In the genomic region with DNA sequence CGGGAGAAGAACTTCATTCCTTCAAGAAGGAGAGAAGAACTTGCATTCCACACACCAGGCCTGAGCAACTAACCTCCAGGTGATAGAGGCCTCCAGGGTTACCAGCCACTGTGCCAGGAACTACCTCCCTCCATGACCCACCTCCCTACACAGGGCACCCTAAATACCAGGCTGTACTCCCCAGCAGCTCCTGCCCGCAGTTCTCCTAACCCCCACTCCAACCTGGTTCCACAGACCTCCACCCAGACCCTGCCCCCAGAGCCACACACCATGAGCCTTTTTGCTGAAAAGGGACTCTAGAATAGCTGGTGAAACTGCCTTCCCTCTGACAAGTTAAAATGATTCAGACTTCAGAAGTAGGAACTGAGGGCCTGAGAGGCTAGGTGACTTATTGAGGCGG, we compare ENCODE assay signal across 30 cellular contexts. TPM values are rescaled to one million over a fixed set of nuclear protein-coding genes. Genes with fewer than 3 reads are reported as not detected.
DNase-seq lines count a peak whose midpoint lies in the region; TF ChIP-seq lines count a peak whose summit lies in the region.
"Had no signal": no experiment of that assay in that cellular context is flagged by ENCODE, and none has a peak within 500 bp of the region (broad histone marks: within the 10 kb centered on the region; RNA-seq: fewer than 3 reads in every experiment).

No MANE protein-coding gene starts in this region.

- H3K4me3 ChIP-seq in WERI-Rb-1 (ENCODE audit: low read depth, low read length), result no peak overlapping the region
- H3K4me3 ChIP-seq in adrenal gland, result no peak overlapping the region
- H3K4me3 ChIP-seq: BLaER1 treated with 17β-estradiol and CSF1 and Interleukin-3, amounts not matched to agents 10 nM and 100 nM; coronary artery; HAP-1; heart left ventricle; Peyer's patch; transverse colon had no signal

- H3K27ac Mint-ChIP-seq in endothelial cell (ENCODE audit: unreplicated experiment) (peak overlapping the region; percentile 99), nephron progenitor cell (peak overlapping the region; percentile 97)
- H3K27ac Mint-ChIP-seq: activated T-helper 2 cell treated with anti-CD3 and anti-CD28 coated beads, Interferon-gamma antibody, Interleukin-2, Interleukin-4, amounts not matched to agents 10 μg/mL and 5 μg/mL and 100 μg/mL, durations not matched to agents 14 hours and 24 hours and 36 hours; T-helper 2 cell treated with Interferon-gamma antibody and Interleukin-4, amounts not matched to agents 5 μg/mL and 100 μg/mL, for 36 hours had no signal

- TF ChIP-seq CTCF in WERI-Rb-1 (IDR thresholded peaks at IDR 0.05; ENCODE audit: low read depth, low read length), result no peak
- TF ChIP-seq CTCF in endothelial cell (IDR thresholded peaks at IDR 0.05; ENCODE audit: unreplicated experiment), result no peak
- TF ChIP-seq CTCF in nephron progenitor cell (IDR thresholded peaks at IDR 0.05), result no peak
- TF ChIP-seq CTCF in adrenal gland (IDR thresholded peaks at IDR 0.05), result no peak

- peaks cover 8% of the 10 kb centered on the region for H3K36me3 ChIP-seq in WERI-Rb-1
- no peaks in the 10 kb centered on the region for H3K36me3 ChIP-seq in adrenal gland (replicated peaks in 1 of 2)
- H3K36me3 ChIP-seq: BLaER1 treated with 17β-estradiol and CSF1 and Interleukin-3, amounts not matched to agents 10 nM and 100 nM; heart left ventricle; Peyer's patch; transverse colon had no signal

- H3K27me3 Mint-ChIP-seq in endothelial cell (ENCODE audit: unreplicated experiment) (peaks cover 10% of the 10 kb centered on the region), nephron progenitor cell (ENCODE audit: low read depth, poor library complexity) (peaks cover 10% of the 10 kb centered on the region)

- H3K9me3 ChIP-seq in WERI-Rb-1 (ENCODE audit: severe bottlenecking) (no peaks in the 10 kb centered on the region), adrenal gland (replicated peaks in 1 of 3) (no peaks in the 10 kb centered on the region)
- H3K9me3 ChIP-seq: BLaER1 treated with 17β-estradiol and CSF1 and Interleukin-3, amounts not matched to agents 10 nM and 100 nM; HAP-1; heart left ventricle; Peyer's patch; transverse colon had no signal

- no peaks in the 10 kb centered on the region for H3K27me3 ChIP-seq in WERI-Rb-1 (ENCODE audit: insufficient read depth, low read depth, severe bottlenecking)
- H3K27me3 ChIP-seq in adrenal gland, result no peaks in the 10 kb centered on the region
- H3K27me3 ChIP-seq: Peyer's patch had no signal

- no peak for DNase-seq in WERI-Rb-1
- DNase-seq in endothelial cell (ENCODE audit: low spot score), result no peak
- no peak for DNase-seq in nephron progenitor cell
- no peak for DNase-seq in AG08396 (ENCODE audit: low spot score)
- no peak for DNase-seq in adrenal gland
- DNase-seq in NCI-H510A (lab: John Stamatoyannopoulos, UW), result no peak
- DNase-seq: activated CD4-positive, alpha-beta T cell treated with anti-CD3 and anti-CD28 coated beads for 4 hours; activated naive CD4-positive, alpha-beta T cell treated with anti-CD3 and anti-CD28 coated beads, Interleukin-2, amount 50 U/mL, for 16 hours; activated T-cell treated with anti-CD3 and anti-CD28 coated beads for 4 hours; amniotic stem cell; DMS53; heart left ventricle; Kasumi-1; NCI-H1436; NCI-H2081 treated with DMSO at 0.1 percent for 48 hours; NCI-H226; NCI-H748 treated with DMSO at 0.1 percent for 48 hours; nucleus accumbens; SHP77 treated with DMSO at 0.1 percent for 48 hours; stimulated activated CD4-positive, alpha-beta T cell treated with anti-CD3 and anti-CD28 coated beads, Interleukin-4, amount 100 ng/mL, for 4 hours; transverse colon had no signal

- no peak for TF ChIP-seq POLR2A in adrenal gland (IDR thresholded peaks at IDR 0.05)

- intact Hi-C loops in adrenal gland (cut with DNase I), result no loop called here

- H3K36me3 Mint-ChIP-seq in endothelial cell (ENCODE audit: low read depth, unreplicated experiment), result peaks cover 52% of the 10 kb centered on the region
- H3K36me3 Mint-ChIP-seq in nephron progenitor cell (ENCODE audit: low read depth), result peaks cover 44% of the 10 kb centered on the region

- H3K4me3 Mint-ChIP-seq in endothelial cell (ENCODE audit: unreplicated experiment), result peak overlapping the region; percentile 52
- peak overlapping the region; percentile 70 for H3K4me3 Mint-ChIP-seq in nephron progenitor cell
- H3K4me3 Mint-ChIP-seq: T-helper 2 cell treated with Interferon-gamma antibody and Interleukin-4, amounts not matched to agents 5 μg/mL and 100 μg/mL, for 36 hours had no signal

- H3K4me1 ChIP-seq in adrenal gland (replicated peaks in 1 of 2), result no peaks in the 10 kb centered on the region
- H3K4me1 ChIP-seq: Peyer's patch, transverse colon had no signal

- H3K27ac ChIP-seq in WERI-Rb-1 (peak overlapping the region; percentile 77), temporal lobe (ENCODE audit: low read depth, low read length) (peak overlapping the region; percentile 66), adrenal gland (no peak overlapping the region)
- H3K27ac ChIP-seq: BLaER1 treated with 17β-estradiol and CSF1 and Interleukin-3, amounts not matched to agents 10 nM and 100 nM; coronary artery; heart left ventricle; Peyer's patch; transverse colon had no signal

- H3K9me3 Mint-ChIP-seq in endothelial cell (ENCODE audit: unreplicated experiment) (no peaks in the 10 kb centered on the region), nephron progenitor cell (no peaks in the 10 kb centered on the region)
- H3K9me3 Mint-ChIP-seq: activated T-helper 2 cell treated with anti-CD3 and anti-CD28 coated beads, Interferon-gamma antibody, Interleukin-2, Interleukin-4, amounts not matched to agents 10 μg/mL and 5 μg/mL and 100 μg/mL, durations not matched to agents 14 hours and 24 hours and 36 hours; T-helper 2 cell treated with Interferon-gamma antibody and Interleukin-4, amounts not matched to agents 5 μg/mL and 100 μg/mL, for 36 hours had no signal

- WGBS in adrenal gland, 4 donors, result 92 to 100% (median 99%) methylated on average over 3 of the region's 3 CpGs

- H3K4me1 Mint-ChIP-seq in endothelial cell (ENCODE audit: unreplicated experiment) (peaks cover 87% of the 10 kb centered on the region), nephron progenitor cell (peaks cover 83% of the 10 kb centered on the region)

RNA-seq across cellular contexts. Expression of gene IGDCC3, which starts 8.2 kb away (rescaled TPM):
- total RNA-seq in endothelial cell (ENCODE audit: unreplicated experiment), result 538 TPM
- total RNA-seq in temporal lobe, result 9.8 TPM
- total RNA-seq in adrenal gland, result under 1 TPM in 2 of 8 donors, not detected in 6; 0.27 to 0.29 TPM
- polyA plus RNA-seq in adrenal gland, result under 1 TPM in 2 of 3 donors, not detected in 1; 0.13 to 0.32 TPM
- total RNA-seq: activated T-helper 2 cell treated with anti-CD3 and anti-CD28 coated beads, Interferon-gamma antibody, Interleukin-2, Interleukin-4, amounts not matched to agents 10 μg/mL and 5 μg/mL and 100 μg/mL, durations not matched to agents 14 hours and 24 hours and 36 hours; bronchial epithelial cell; lung microvascular endothelial cell; Peyer's patch; transverse colon had no signal

RNA-seq across cellular contexts. Expression of gene IGDCC4, which starts 53.1 kb away (rescaled TPM):
- total RNA-seq in endothelial cell (ENCODE audit: unreplicated experiment) (4.2 TPM), temporal lobe (11.3 TPM), adrenal gland (10 to 100 TPM in 6 of 8 donors, 1 to 10 TPM in 2; 4.7 to 27.2 (median 13.8) TPM)
- polyA plus RNA-seq in adrenal gland, result 10 to 100 TPM in 2 of 3 donors, 1 to 10 TPM in 1; 8.6 to 24.3 (median 11.4) TPM

Comparison
In these comparisons a context has a peak if more than half of its experiments do, and no peak if none do; other contexts are left out.
1. H3K27ac ChIP-seq: peak in WERI-Rb-1 (single experiment) and temporal lobe (single experiment); none in adrenal gland (0 of 5).
2. RNA of gene IGDCC3, which starts 8.2 kb away (total RNA-seq): 538 TPM in endothelial cell (single experiment); 9.8 TPM in temporal lobe (single experiment) and 0.27 to 0.29 TPM in adrenal gland; every median in the first group is over 10 times any median in the second.